ENCODE assay signal across 15 cellular contexts in the genomic region with DNA sequence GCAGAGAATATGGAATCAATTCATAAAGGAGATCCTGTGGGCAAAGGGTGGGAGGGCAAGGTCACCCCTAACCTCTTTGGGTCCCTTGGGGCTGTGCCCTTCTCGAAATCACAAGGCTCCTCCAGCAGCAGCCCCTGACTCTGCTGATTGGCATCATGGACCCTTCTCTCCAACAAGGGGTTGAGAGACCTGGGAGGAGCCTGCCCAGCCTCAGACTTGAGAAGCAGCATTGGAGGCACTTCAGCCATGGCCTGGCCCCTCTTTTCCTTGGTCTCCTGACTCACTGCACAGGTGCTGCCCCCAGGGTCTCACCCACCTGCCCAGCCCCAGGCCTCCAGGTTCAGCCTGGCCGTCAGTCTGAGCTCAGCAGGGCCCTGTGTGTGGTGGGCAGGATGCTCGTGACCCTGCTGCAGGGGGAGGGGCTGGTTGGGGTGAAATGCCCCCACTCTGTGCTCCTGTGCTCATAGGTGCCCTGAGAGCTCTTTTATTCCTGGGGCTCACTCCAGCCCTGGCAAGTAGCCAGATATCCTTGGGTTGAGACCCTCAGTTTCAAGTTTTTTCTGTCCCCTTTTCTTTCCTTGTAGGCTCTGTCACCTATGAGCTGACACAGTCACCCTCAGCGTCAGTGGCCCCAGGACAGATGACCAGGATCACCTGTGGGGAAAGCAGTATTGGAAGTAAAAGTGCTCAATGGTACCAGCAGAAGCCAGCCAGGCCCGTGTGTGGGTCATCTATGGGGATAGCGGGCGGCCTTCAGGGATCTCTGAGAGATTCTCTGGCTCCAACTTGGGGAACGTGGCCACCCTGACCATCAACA.
"Had no signal": no experiment of that assay in that cellular context is flagged by ENCODE, and none has a peak within 500 bp of the region (broad histone marks: within the 10 kb centered on the region; RNA-seq: fewer than 3 reads in every experiment).

No MANE protein-coding gene starts in this region.

- ATAC-seq: activated CD4-positive, CD25-positive, alpha-beta regulatory T cell treated with anti-CD3 and anti-CD28 coated beads, Interleukin-2, amount 50 U/mL, for 24 hours; activated T-cell treated with anti-CD3 and anti-CD28 coated beads, Interleukin-2, amount 50 U/mL, for 4 hours; gastrocnemius medialis; heart left ventricle; stimulated activated naive B cell treated with anti-CD40 and anti-IgM and Interleukin-4, amounts not matched to agents 10 μg/mL and 1 μg/mL and 100 μg/mL, for 72 hours had no signal

- DNase-seq: activated gamma-delta T cell; activated naive CD8-positive, alpha-beta T cell treated with anti-CD3 and anti-CD28 coated beads for 36 hours; activated T-cell treated with anti-CD3 and anti-CD28 coated beads, Interleukin-2, amount 50 U/mL, for 4 hours; amygdala; dermis blood vessel endothelial cell; erythroblast; gastrocnemius medialis; heart left ventricle; naive B cell; retina; stimulated activated naive B cell treated with anti-CD40 and anti-IgM and Interleukin-4, amounts not matched to agents 10 μg/mL and 1 μg/mL and 100 μg/mL, for 72 hours; uterus had no signal

- H3K27me3 Mint-ChIP-seq: activated naive CD8-positive, alpha-beta T cell treated with anti-CD3 and anti-CD28 coated beads for 36 hours; naive B cell had no signal

- H3K9me3 ChIP-seq: gastrocnemius medialis, heart left ventricle, thyroid gland, uterus had no signal

- H3K4me3 Mint-ChIP-seq: activated naive CD8-positive, alpha-beta T cell treated with anti-CD3 and anti-CD28 coated beads for 36 hours; activated T-cell treated with anti-CD3 and anti-CD28 coated beads, Interleukin-2, amount 50 U/mL, for 4 hours; brain; stimulated activated naive B cell treated with anti-CD40 and anti-IgM and Interleukin-4, amounts not matched to agents 10 μg/mL and 1 μg/mL and 100 μg/mL, for 72 hours had no signal

- H3K36me3 Mint-ChIP-seq: activated naive CD8-positive, alpha-beta T cell treated with anti-CD3 and anti-CD28 coated beads for 36 hours; brain; naive B cell; stimulated activated naive B cell treated with anti-CD40 and anti-IgM and Interleukin-4, amounts not matched to agents 10 μg/mL and 1 μg/mL and 100 μg/mL, for 72 hours had no signal

- H3K36me3 ChIP-seq: gastrocnemius medialis, heart left ventricle, thyroid gland, uterus had no signal

- H3K27me3 ChIP-seq: thyroid gland, uterus had no signal

- H3K4me3 ChIP-seq: gastrocnemius medialis, heart left ventricle, thyroid gland, uterus had no signal

- H3K9me3 Mint-ChIP-seq: activated naive CD8-positive, alpha-beta T cell treated with anti-CD3 and anti-CD28 coated beads for 36 hours; activated T-cell treated with anti-CD3 and anti-CD28 coated beads, Interleukin-2, amount 50 U/mL, for 4 hours; brain; stimulated activated naive B cell treated with anti-CD40 and anti-IgM and Interleukin-4, amounts not matched to agents 10 μg/mL and 1 μg/mL and 100 μg/mL, for 72 hours had no signal

- H3K4me1 Mint-ChIP-seq: brain had no signal

- H3K27ac ChIP-seq: gastrocnemius medialis, thyroid gland, uterus had no signal

- H3K27ac Mint-ChIP-seq: activated naive CD8-positive, alpha-beta T cell treated with anti-CD3 and anti-CD28 coated beads for 36 hours; brain; stimulated activated naive B cell treated with anti-CD40 and anti-IgM and Interleukin-4, amounts not matched to agents 10 μg/mL and 1 μg/mL and 100 μg/mL, for 72 hours had no signal

- H3K4me1 ChIP-seq: gastrocnemius medialis, uterus had no signal
